ENCODE assay signal across 2 cellular contexts in the genomic region with DNA sequence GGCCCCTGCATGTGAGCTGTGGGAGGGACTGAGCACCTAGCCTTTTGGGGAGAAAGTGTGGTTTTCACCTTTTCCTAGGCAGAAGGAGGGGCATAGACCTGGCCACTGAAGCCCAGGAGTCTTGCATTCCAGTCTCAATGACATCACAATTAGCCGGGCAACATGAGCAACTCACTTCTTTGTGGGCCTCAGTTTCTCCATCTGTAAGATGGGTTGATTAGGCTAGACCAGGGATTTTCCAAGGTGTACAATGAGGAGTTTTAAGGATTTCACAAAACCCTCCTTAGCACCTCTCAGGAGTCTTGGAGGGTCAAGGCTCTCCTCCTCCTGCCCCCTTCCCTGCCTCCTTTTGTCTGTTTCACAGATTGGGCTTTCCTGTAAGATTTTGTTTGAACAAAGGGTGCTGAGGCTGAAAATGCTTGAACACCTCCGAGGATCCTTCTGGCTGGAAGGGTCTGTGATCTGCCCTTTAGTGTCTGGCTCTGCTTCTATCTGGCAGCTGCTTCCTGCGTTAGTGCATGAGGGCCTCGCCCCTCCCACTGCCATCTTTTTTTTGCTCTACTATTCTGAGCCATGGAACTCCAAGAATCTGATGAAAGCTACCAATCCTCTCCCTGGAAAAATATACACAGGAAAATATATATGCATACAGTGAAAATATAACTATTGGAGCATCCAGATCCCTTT.
TF ChIP-seq lines count a peak whose summit lies in the region.

No MANE protein-coding gene starts in this region.

TF ChIP-seq in WTC11, 78 proteins besides CTCF, POLR2A, EP300 and RAD21:
- TF ChIP-seq GTF2I (CRISPR knock-in tag; conservative IDR thresholded peaks at IDR 0.05) (0 out of 2 replicates have a peak, but pooled peaks have one; percentile 31), ZNF317 (CRISPR knock-in tag; IDR thresholded peaks at IDR 0.05; ENCODE audit: borderline replicate concordance, low read depth) (no peak), OVOL2 (CRISPR knock-in tag; IDR thresholded peaks at IDR 0.05; ENCODE audit: borderline replicate concordance) (no peak), MXD4 (CRISPR knock-in tag; IDR thresholded peaks at IDR 0.05; ENCODE audit: borderline replicate concordance) (no peak), ELF4 (CRISPR knock-in tag; IDR thresholded peaks at IDR 0.05; ENCODE audit: low read depth) (no peak)

TF ChIP-seq in HepG2, 621 proteins besides CTCF, POLR2A, EP300 and RAD21:
- TF ChIP-seq, protein P1, sequence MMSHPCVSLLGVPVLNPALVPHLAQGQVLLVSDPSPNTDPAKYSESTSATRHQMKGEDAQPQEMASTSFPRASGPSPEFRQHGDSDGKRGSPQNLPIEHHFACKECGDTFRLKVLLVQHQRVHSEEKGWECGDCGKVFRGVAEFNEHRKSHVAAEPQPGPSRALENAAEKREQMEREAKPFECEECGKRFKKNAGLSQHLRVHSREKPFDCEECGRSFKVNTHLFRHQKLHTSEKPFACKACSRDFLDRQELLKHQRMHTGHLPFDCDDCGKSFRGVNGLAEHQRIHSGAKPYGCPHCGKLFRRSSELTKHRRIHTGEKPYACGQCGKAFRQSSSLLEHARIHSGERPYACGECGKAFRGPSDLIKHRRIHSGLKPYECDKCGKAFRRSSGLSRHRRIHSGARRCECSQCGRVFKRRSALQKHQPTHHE (CRISPR knock-in tag; IDR thresholded peaks at IDR 0.05; ENCODE audit: borderline replicate concordance), result no peak
- TF ChIP-seq NKX3-1 (CRISPR knock-in tag; IDR thresholded peaks at IDR 0.05), result no peak
- TF ChIP-seq, protein P2, sequence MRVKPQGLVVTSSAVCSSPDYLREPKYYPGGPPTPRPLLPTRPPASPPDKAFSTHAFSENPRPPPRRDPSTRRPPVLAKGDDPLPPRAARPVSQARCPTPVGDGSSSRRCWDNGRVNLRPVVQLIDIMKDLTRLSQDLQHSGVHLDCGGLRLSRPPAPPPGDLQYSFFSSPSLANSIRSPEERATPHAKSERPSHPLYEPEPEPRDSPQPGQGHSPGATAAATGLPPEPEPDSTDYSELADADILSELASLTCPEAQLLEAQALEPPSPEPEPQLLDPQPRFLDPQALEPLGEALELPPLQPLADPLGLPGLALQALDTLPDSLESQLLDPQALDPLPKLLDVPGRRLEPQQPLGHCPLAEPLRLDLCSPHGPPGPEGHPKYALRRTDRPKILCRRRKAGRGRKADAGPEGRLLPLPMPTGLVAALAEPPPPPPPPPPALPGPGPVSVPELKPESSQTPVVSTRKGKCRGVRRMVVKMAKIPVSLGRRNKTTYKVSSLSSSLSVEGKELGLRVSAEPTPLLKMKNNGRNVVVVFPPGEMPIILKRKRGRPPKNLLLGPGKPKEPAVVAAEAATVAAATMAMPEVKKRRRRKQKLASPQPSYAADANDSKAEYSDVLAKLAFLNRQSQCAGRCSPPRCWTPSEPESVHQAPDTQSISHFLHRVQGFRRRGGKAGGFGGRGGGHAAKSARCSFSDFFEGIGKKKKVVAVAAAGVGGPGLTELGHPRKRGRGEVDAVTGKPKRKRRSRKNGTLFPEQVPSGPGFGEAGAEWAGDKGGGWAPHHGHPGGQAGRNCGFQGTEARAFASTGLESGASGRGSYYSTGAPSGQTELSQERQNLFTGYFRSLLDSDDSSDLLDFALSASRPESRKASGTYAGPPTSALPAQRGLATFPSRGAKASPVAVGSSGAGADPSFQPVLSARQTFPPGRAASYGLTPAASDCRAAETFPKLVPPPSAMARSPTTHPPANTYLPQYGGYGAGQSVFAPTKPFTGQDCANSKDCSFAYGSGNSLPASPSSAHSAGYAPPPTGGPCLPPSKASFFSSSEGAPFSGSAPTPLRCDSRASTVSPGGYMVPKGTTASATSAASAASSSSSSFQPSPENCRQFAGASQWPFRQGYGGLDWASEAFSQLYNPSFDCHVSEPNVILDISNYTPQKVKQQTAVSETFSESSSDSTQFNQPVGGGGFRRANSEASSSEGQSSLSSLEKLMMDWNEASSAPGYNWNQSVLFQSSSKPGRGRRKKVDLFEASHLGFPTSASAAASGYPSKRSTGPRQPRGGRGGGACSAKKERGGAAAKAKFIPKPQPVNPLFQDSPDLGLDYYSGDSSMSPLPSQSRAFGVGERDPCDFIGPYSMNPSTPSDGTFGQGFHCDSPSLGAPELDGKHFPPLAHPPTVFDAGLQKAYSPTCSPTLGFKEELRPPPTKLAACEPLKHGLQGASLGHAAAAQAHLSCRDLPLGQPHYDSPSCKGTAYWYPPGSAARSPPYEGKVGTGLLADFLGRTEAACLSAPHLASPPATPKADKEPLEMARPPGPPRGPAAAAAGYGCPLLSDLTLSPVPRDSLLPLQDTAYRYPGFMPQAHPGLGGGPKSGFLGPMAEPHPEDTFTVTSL (CRISPR knock-in tag; IDR thresholded peaks at IDR 0.05; ENCODE audit: borderline replicate concordance), result no peak
- peak; percentile 89 for TF ChIP-seq ZNF629 (CRISPR knock-in tag; conservative IDR thresholded peaks at IDR 0.05)
- TF ChIP-seq CEBPG (CRISPR knock-in tag; IDR thresholded peaks at IDR 0.05), result no peak
- no peak for TF ChIP-seq GTF2F1 (IDR thresholded peaks at IDR 0.05; ENCODE audit: low read length)
- peak; percentile 49; the same call in 1 of the 2 replicates for TF ChIP-seq ZMYM3 (CRISPR knock-in tag; IDR thresholded peaks at IDR 0.05)
- TF ChIP-seq KDM3A (CRISPR knock-in tag; IDR thresholded peaks at IDR 0.05; ENCODE audit: low read depth), result no peak
- TF ChIP-seq HNRNPK (IDR thresholded peaks at IDR 0.05; ENCODE audit: low read depth, low read length, poor library complexity, severe bottlenecking), result no peak
- TF ChIP-seq, protein P3, sequence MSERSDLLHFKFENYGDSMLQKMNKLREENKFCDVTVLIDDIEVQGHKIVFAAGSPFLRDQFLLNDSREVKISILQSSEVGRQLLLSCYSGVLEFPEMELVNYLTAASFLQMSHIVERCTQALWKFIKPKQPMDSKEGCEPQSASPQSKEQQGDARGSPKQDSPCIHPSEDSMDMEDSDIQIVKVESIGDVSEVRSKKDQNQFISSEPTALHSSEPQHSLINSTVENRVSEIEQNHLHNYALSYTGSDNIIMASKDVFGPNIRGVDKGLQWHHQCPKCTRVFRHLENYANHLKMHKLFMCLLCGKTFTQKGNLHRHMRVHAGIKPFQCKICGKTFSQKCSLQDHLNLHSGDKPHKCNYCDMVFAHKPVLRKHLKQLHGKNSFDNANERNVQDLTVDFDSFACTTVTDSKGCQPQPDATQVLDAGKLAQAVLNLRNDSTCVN (CRISPR knock-in tag; IDR thresholded peaks at IDR 0.05; ENCODE audit: borderline replicate concordance), result no peak
- TF ChIP-seq, protein P4, sequence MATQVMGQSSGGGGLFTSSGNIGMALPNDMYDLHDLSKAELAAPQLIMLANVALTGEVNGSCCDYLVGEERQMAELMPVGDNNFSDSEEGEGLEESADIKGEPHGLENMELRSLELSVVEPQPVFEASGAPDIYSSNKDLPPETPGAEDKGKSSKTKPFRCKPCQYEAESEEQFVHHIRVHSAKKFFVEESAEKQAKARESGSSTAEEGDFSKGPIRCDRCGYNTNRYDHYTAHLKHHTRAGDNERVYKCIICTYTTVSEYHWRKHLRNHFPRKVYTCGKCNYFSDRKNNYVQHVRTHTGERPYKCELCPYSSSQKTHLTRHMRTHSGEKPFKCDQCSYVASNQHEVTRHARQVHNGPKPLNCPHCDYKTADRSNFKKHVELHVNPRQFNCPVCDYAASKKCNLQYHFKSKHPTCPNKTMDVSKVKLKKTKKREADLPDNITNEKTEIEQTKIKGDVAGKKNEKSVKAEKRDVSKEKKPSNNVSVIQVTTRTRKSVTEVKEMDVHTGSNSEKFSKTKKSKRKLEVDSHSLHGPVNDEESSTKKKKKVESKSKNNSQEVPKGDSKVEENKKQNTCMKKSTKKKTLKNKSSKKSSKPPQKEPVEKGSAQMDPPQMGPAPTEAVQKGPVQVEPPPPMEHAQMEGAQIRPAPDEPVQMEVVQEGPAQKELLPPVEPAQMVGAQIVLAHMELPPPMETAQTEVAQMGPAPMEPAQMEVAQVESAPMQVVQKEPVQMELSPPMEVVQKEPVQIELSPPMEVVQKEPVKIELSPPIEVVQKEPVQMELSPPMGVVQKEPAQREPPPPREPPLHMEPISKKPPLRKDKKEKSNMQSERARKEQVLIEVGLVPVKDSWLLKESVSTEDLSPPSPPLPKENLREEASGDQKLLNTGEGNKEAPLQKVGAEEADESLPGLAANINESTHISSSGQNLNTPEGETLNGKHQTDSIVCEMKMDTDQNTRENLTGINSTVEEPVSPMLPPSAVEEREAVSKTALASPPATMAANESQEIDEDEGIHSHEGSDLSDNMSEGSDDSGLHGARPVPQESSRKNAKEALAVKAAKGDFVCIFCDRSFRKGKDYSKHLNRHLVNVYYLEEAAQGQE (IDR thresholded peaks at IDR 0.05; ENCODE audit: borderline replicate concordance in 1 of 2, low read depth in 1 of 2, low read length in 2 of 2), result no peak
- no peak for TF ChIP-seq ZNF768 (CRISPR knock-in tag; IDR thresholded peaks at IDR 0.05)
- TF ChIP-seq ZNF883 (CRISPR knock-in tag; IDR thresholded peaks at IDR 0.05; ENCODE audit: not compliant biosample characterization), result no peak
- 0 out of 2 replicates have a peak, but pooled peaks have one; percentile 22 for TF ChIP-seq ATF7 (IDR thresholded peaks at IDR 0.05)
- TF ChIP-seq ATF7 (CRISPR knock-in tag; IDR thresholded peaks at IDR 0.05), result no peak
- no peak for TF ChIP-seq ZFP36L1 (CRISPR knock-in tag; IDR thresholded peaks at IDR 0.05)
- no peak for TF ChIP-seq CCDC6 (CRISPR knock-in tag; IDR thresholded peaks at IDR 0.05)
- TF ChIP-seq MXI1 (IDR thresholded peaks at IDR 0.05; ENCODE audit: borderline replicate concordance, low read depth, low read length), result no peak
